ENCODE assay signal across 19 cellular contexts in the genomic region with DNA sequence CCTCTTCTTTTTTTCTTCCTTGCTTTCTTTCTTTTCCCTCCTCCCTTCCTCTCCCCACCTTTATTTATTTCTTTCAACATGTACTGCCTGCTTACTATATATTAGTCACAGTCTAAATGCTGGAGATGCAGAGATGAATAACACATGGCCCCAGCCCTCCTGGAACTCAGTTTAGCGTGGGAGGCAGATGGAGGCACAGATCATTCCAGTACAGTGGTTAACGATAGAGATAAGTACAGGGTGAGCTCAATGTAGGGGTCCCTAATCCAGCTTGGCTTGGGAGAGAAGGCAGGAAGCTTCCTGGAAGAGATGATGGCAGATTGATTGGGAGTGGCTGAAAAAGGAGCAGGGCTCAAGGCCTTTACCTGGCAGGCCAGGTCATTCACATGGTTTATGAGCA. TPM values are rescaled to one million over a fixed set of nuclear protein-coding genes. Genes with fewer than 3 reads are reported as not detected.
DNase-seq lines count a peak whose midpoint lies in the region; TF ChIP-seq lines count a peak whose summit lies in the region.
"Had no signal": no experiment of that assay in that cellular context is flagged by ENCODE, and none has a peak within 500 bp of the region (broad histone marks: within the 10 kb centered on the region; RNA-seq: fewer than 3 reads in every experiment).

No MANE protein-coding gene starts in this region.

- dilution Hi-C loops in mammary epithelial cell (cut with HindIII; ENCODE audit: low sequenced_read_pairs) = no loop called here

- no TSS peak for BruUV-seq in mammary epithelial cell (replicated peaks; lab: Mats Ljungman, UMichigan)

- H3K36me3 ChIP-seq in mammary epithelial cell (ENCODE audit: insufficient read depth, low read length) = no peaks in the 10 kb centered on the region
- H3K36me3 ChIP-seq: Peyer's patch, upper lobe of left lung had no signal

- H4K20me1 ChIP-seq in mammary epithelial cell (ENCODE audit: insufficient read depth, low read length) = no peaks in the 10 kb centered on the region

- H3K9me3 ChIP-seq in AG04450 (ENCODE audit: control insufficient read depth, insufficient read depth, low read length) (no peaks in the 10 kb centered on the region), mammary epithelial cell (replicated peaks; ENCODE audit: insufficient read depth, low read length) (no peaks in the 10 kb centered on the region)
- H3K9me3 ChIP-seq: Peyer's patch, upper lobe of left lung had no signal

- H3K4me1 ChIP-seq in mammary epithelial cell (ENCODE audit: insufficient read depth, low read length) = peaks cover 7% of the 10 kb centered on the region

- CTCF ChIA-PET in AG04450 (lab: Charles Lee) = no interaction called here
- CTCF ChIA-PET in mammary epithelial cell (lab: Charles Lee; ENCODE audit: low non-redundant PET) = no interaction called here

- H3K4me3 ChIP-seq in AG04450 (ENCODE audit: low read depth, low read length) (no peak overlapping the region), mammary epithelial cell (replicated peaks in 1 of 3; ENCODE audit: insufficient read depth in 1 of 3, low read depth in 2 of 3, low read length in 3 of 3) (no peak overlapping the region)
- H3K4me3 ChIP-seq: Peyer's patch, upper lobe of left lung had no signal

- TF ChIP-seq CTCF in AG04450 (IDR thresholded peaks at IDR 0.05; ENCODE audit: low read depth, low read length) (no peak), mammary epithelial cell (conservative IDR thresholded peaks at IDR 0.05 in 1 of 2, IDR thresholded peaks at IDR 0.05 in 1 of 2; ENCODE audit: extremely low read depth in 1 of 2, insufficient read depth in 1 of 2, low read depth in 1 of 2, low read length in 2 of 2) (no peak), GM10266 (IDR thresholded peaks at IDR 0.05; ENCODE audit: control insufficient read depth, insufficient read depth, low read depth, missing control alignments) (no peak)

- 88% methylated on average over 2 of the region's 2 CpGs for WGBS in mammary epithelial cell (ENCODE audit: low coverage, missing lambda C conversion rate)

- H3K4me2 ChIP-seq in mammary epithelial cell (ENCODE audit: insufficient read depth, low read depth, low read length) = no peak overlapping the region
- H3K4me2 ChIP-seq: KMS-11 had no signal

- intact Hi-C loops in mammary epithelial cell (cut with micrococcal nuclease) = loop anchor here (5.0 kb wide), 1 partner anchor 52 kb away; no protein-coding TSS in a partner anchor

- DNase-seq in AG04450 (ENCODE audit: low read depth, low spot score) = peak; percentile 45
- DNase-seq in HT1080 (ENCODE audit: low read depth) = peak; percentile 44
- DNase-seq in mammary epithelial cell = peak; percentile 46
- peak; percentile 37 for DNase-seq in kidney tubule cell (ENCODE audit: low spot score)
- DNase-seq in GM10266 (ENCODE audit: extremely low spot score) = no peak
- DNase-seq in NCI-H1694 (lab: John Stamatoyannopoulos, UW) = no peak
- DNase-seq in NCI-H128 (lab: John Stamatoyannopoulos, UW; ENCODE audit: unreplicated experiment) = no peak
- DNase-seq in NCI-H1436 (lab: John Stamatoyannopoulos, UW) = no peak
- DNase-seq: activated CD4-positive, alpha-beta T cell treated with anti-CD3 and anti-CD28 coated beads for 48 hours; activated T-cell treated with anti-CD3 and anti-CD28 coated beads, Interleukin-2, amount 50 U/mL, for 1 hour; DMS 273 treated with DMSO at 0.1 percent for 48 hours; erythroblast; natural killer cell; NCI-H187; NCI-H524 treated with DMSO at 0.1 percent for 48 hours; Peyer's patch; stimulated activated CD4-positive, alpha-beta T cell treated with anti-CD3 and anti-CD28 coated beads, Interleukin-4, amount 100 ng/mL, for 1 hour had no signal

- H3K27ac ChIP-seq in AG04450 (ENCODE audit: low read depth, low read length) (no peak overlapping the region), mammary epithelial cell (ENCODE audit: insufficient read depth, low read depth, low read length) (no peak overlapping the region)
- H3K27ac ChIP-seq: KMS-11 had no signal

- POLR2A ChIA-PET in AG04450 (lab: Yijun Ruan, JAX) = no interaction called here

- H3K27me3 ChIP-seq in AG04450 (ENCODE audit: control insufficient read depth, insufficient read depth, low read length) (peaks cover 4% of the 10 kb centered on the region), mammary epithelial cell (ENCODE audit: insufficient read depth, low read length) (peaks cover 6% of the 10 kb centered on the region)
- H3K27me3 ChIP-seq: Peyer's patch, upper lobe of left lung had no signal

- H3K79me2 ChIP-seq in mammary epithelial cell (ENCODE audit: insufficient read depth, low read length) = no peaks in the 10 kb centered on the region

- in situ Hi-C loops in mammary epithelial cell (cut with MboI; ENCODE audit: low sequenced_read_pairs in 2 of 2) = no loop called here

- no peak overlapping the region for H2AFZ ChIP-seq in mammary epithelial cell (ENCODE audit: low read depth, low read length)

- H3K9ac ChIP-seq in mammary epithelial cell (ENCODE audit: insufficient read depth, low read length) = no peak overlapping the region
- H3K9ac ChIP-seq: KMS-11 had no signal

RNA-seq across cellular contexts. Expression of a gene that starts 55.6 kb away (rescaled TPM):
- polyA plus RNA-seq in AG04450 (2011; rRNA removed) (23.0 and 31.5 TPM in 2 replicates), mammary epithelial cell (10.4 TPM)
- polyA minus RNA-seq in AG04450 (2011; rRNA and poly(A)+ RNA removed) = 5.3 and 9.6 TPM in 2 replicates
- total RNA-seq in HT1080 (2014; rRNA removed; shearing (Covaris generic)) = 11.3 and 12.3 TPM in 2 replicates
- polyA plus RNA-seq in HT1080 (2015; cell fraction: cytosol; rRNA removed) = 12.7 and 15.4 TPM in 2 replicates
- 8.7 and 9.3 TPM in 2 replicates for polyA plus RNA-seq in HT1080 (2015; cell fraction: nucleus; rRNA removed)
- 10 to 100 TPM; 17.3 to 19.0 TPM for total RNA-seq in mammary epithelial cell
- polyA minus RNA-seq in mammary epithelial cell = 7.4 TPM

Comparison
In these comparisons a context has a peak if more than half of its experiments do, and no peak if none do; other contexts are left out.
1. DNase-seq: peak in AG04450 (single experiment), HT1080 (single experiment), mammary epithelial cell (single experiment) and kidney tubule cell (single experiment); none in GM10266 (single experiment), NCI-H1694 (single experiment), NCI-H128 (single experiment) and NCI-H1436 (single experiment).